ENCODE assay signal across 9 cellular contexts in genomic region chr4:186472948-186473347, GRCh38.
A peak's percentile ranks its signal among the peaks of the same experiment; 100 is the strongest.
DNase-seq lines count a peak whose midpoint lies in the region; ATAC-seq, FAIRE-seq and TF ChIP-seq lines count a peak whose summit lies in the region.
"Had no signal": no experiment of that assay in that cellular context is flagged by ENCODE, and none has a peak within 500 bp of the region (broad histone marks: within the 10 kb centered on the region; RNA-seq: fewer than 3 reads in every experiment).

No MANE protein-coding gene starts in this region.

- 11 to 28% (median 22%) methylated on average over 4 of the region's 4 CpGs for WGBS in small intestine, 3 donors

- no peaks in the 10 kb centered on the region for H3K36me3 ChIP-seq in PC-3 (ENCODE audit: low read depth, low read length)
- H3K36me3 ChIP-seq in small intestine (ENCODE audit: control insufficient read depth in 2 of 2, insufficient read depth in 2 of 2, low read length in 2 of 2), result no peaks in the 10 kb centered on the region
- H3K36me3 ChIP-seq: BLaER1 treated with 17β-estradiol and CSF1 and Interleukin-3, amounts not matched to agents 10 nM and 100 nM had no signal

- H3K4me2 ChIP-seq in PC-3 (ENCODE audit: low read length), result no peak overlapping the region
- H3K4me2 ChIP-seq: BLaER1 treated with 17β-estradiol and CSF1 and Interleukin-3, amounts not matched to agents 10 nM and 100 nM had no signal

- H3K4me3 ChIP-seq in PC-3 (ENCODE audit: low read length), result no peak overlapping the region
- no peak overlapping the region for H3K4me3 ChIP-seq in small intestine (ENCODE audit: low read depth in 1 of 2, low read length in 2 of 2)
- H3K4me3 ChIP-seq: BLaER1 treated with 17β-estradiol and CSF1 and Interleukin-3, amounts not matched to agents 10 nM and 100 nM had no signal

- H4K20me1 ChIP-seq in PC-3 (ENCODE audit: low read length), result no peaks in the 10 kb centered on the region
- H4K20me1 ChIP-seq: BLaER1 treated with 17β-estradiol and CSF1 and Interleukin-3, amounts not matched to agents 10 nM and 100 nM had no signal

- no peak overlapping the region for H2AFZ ChIP-seq in PC-3 (ENCODE audit: low read length)

- H3K27me3 ChIP-seq in PC-3 (ENCODE audit: low read length) (no peaks in the 10 kb centered on the region), small intestine (ENCODE audit: control insufficient read depth in 2 of 2, insufficient read depth in 2 of 2, low read length in 2 of 2) (no peaks in the 10 kb centered on the region)
- H3K27me3 ChIP-seq: BLaER1 treated with 17β-estradiol and CSF1 and Interleukin-3, amounts not matched to agents 10 nM and 100 nM had no signal

- peak; percentile 27; the same call in 1 of the 2 replicates for ATAC-seq in PC-3

- H3F3A ChIP-seq in PC-3 (ENCODE audit: low read length, unreplicated experiment), result no peaks in the 10 kb centered on the region

- H3K9ac ChIP-seq in PC-3 (ENCODE audit: low read length), result no peak overlapping the region
- H3K9ac ChIP-seq: BLaER1 treated with 17β-estradiol and CSF1 and Interleukin-3, amounts not matched to agents 10 nM and 100 nM had no signal

- no peaks in the 10 kb centered on the region for H3K9me2 ChIP-seq in PC-3 (replicated peaks; ENCODE audit: low read length)

- POLR2A ChIA-PET in PC-3 (lab: Charles Lee; ENCODE audit: unreplicated experiment), result no interaction called here

- H3K9me3 ChIP-seq in PC-3 (ENCODE audit: low read length) (no peaks in the 10 kb centered on the region), small intestine (ENCODE audit: control insufficient read depth, low read depth) (no peaks in the 10 kb centered on the region)

- no peaks in the 10 kb centered on the region for H3K79me2 ChIP-seq in PC-3 (ENCODE audit: low read length)

- no peak for FAIRE-seq in small intestine (lab: Jason Lieb, UNC)

- no peaks in the 10 kb centered on the region for H3K4me1 ChIP-seq in PC-3 (ENCODE audit: insufficient read depth, low read length)
- no peaks in the 10 kb centered on the region for H3K4me1 ChIP-seq in small intestine (ENCODE audit: control insufficient read depth in 2 of 2, insufficient read depth in 1 of 2, low read depth in 1 of 2, low read length in 1 of 2)
- H3K4me1 ChIP-seq: BLaER1 treated with 17β-estradiol and CSF1 and Interleukin-3, amounts not matched to agents 10 nM and 100 nM had no signal

- DNase-seq in NCI-H1105 treated with DMSO at 0.1 percent for 48 hours (lab: John Stamatoyannopoulos, UW), result peak; percentile 1
- DNase-seq in NCI-H1105 (lab: John Stamatoyannopoulos, UW), result no peak
- DNase-seq in PC-3, result peak; percentile 52
- peak; percentile 68 for DNase-seq in fibroblast of peridontal ligament (ENCODE audit: extremely low read depth)
- peak; percentile 10 for DNase-seq in small intestine
- DNase-seq in NCI-H524 treated with DMSO at 0.1 percent for 48 hours (lab: John Stamatoyannopoulos, UW), result no peak
- no peak for DNase-seq in UCSD-AML1 (lab: John Stamatoyannopoulos, UW; ENCODE audit: unreplicated experiment)
- DNase-seq in middle frontal gyrus (ENCODE audit: extremely low spot score, low spot score), result no peak

- intact Hi-C loops in PC-3 (cut with micrococcal nuclease), result loop anchor here (2.0 kb wide), 1 partner anchor 114 kb away; no protein-coding TSS in a partner anchor

- H3K27ac ChIP-seq in PC-3 (ENCODE audit: low read length), result no peak overlapping the region
- H3K27ac ChIP-seq in small intestine (ENCODE audit: low read depth in 1 of 2, low read length in 1 of 2), result no peak overlapping the region
- H3K27ac ChIP-seq: BLaER1 treated with 17β-estradiol and CSF1 and Interleukin-3, amounts not matched to agents 10 nM and 100 nM had no signal

- CTCF ChIA-PET in PC-3 (lab: Charles Lee), result no interaction called here

- no TSS peak for BruUV-seq in PC-3 (replicated peaks; lab: Mats Ljungman, UMichigan)

- TF ChIP-seq CTCF in PC-3 (conservative IDR thresholded peaks at IDR 0.05; ENCODE audit: low read depth, low read length), result peak; percentile 76

Comparison
In these comparisons a context has a peak if more than half of its experiments do, and no peak if none do; other contexts are left out.
1. DNase-seq: peak in NCI-H1105 treated with DMSO at 0.1 percent for 48 hours (single experiment), PC-3 (single experiment), fibroblast of peridontal ligament (single experiment) and small intestine (single experiment); none in NCI-H1105 (single experiment), NCI-H524 treated with DMSO at 0.1 percent for 48 hours (single experiment), UCSD-AML1 (single experiment) and middle frontal gyrus (single experiment).